ENCODE assay signal across 7 cellular contexts in genomic region chr1:225834417-225835329, GRCh38. TPM values are rescaled to one million over a fixed set of nuclear protein-coding genes. Genes with fewer than 3 reads are reported as not detected.
DNase-seq lines count a peak whose midpoint lies in the region; FAIRE-seq and TF ChIP-seq lines count a peak whose summit lies in the region.
"Had no signal": no experiment of that assay in that cellular context is flagged by ENCODE, and none has a peak within 500 bp of the region (broad histone marks: within the 10 kb centered on the region; RNA-seq: fewer than 3 reads in every experiment).

No MANE protein-coding gene starts in this region.

- no peak for TF ChIP-seq CTCF in GM13977 (IDR thresholded peaks at IDR 0.05; ENCODE audit: extremely low read depth, insufficient read depth, missing control alignments)

- in situ Hi-C loops in GM13977 (cut with MboI; ENCODE audit: low pct_unique_long_range_greater_than_20kb, low sequenced_read_pairs, unreplicated experiment), result no loop called here

- peak; percentile 67 for DNase-seq in COR-L47 (lab: John Stamatoyannopoulos, UW)
- DNase-seq in RPMI7951 (ENCODE audit: low read depth), result peak; percentile 35
- peak; percentile 7 for DNase-seq in middle frontal gyrus (ENCODE audit: extremely low spot score, low spot score)
- DNase-seq in GM13977 (ENCODE audit: low spot score), result no peak
- DNase-seq in activated CD4-positive, alpha-beta T cell treated with anti-CD3 and anti-CD28 coated beads, Interleukin-2, amount 50 U/mL, for 1 hour, result no peak
- DNase-seq in GM19239 (ENCODE audit: insufficient read length, low spot score), result no peak

- FAIRE-seq in GM19239 (lab: Jason Lieb, UNC), result no peak
- FAIRE-seq: islet of Langerhans had no signal

RNA-seq across cellular contexts. Expression of gene EPHX1, which starts 24.7 kb away (rescaled TPM):
- 25.0 and 25.5 TPM in 2 replicates for total RNA-seq in RPMI7951 (2014; rRNA removed; shearing (Covaris generic))

RNA-seq across cellular contexts. Expression of gene TMEM63A, which starts 47.5 kb away (rescaled TPM):
- 7.6 and 8.2 TPM in 2 replicates for total RNA-seq in RPMI7951 (2014; rRNA removed; shearing (Covaris generic))

RNA-seq across cellular contexts. Expression of gene LEFTY1, which starts 54.3 kb away (rescaled TPM):
- total RNA-seq in RPMI7951 (2014; rRNA removed; shearing (Covaris generic)), result not detected in 2 replicates

RNA-seq across cellular contexts. Expression of gene SRP9, which starts 57.0 kb away (rescaled TPM):
- total RNA-seq in RPMI7951 (2014; rRNA removed; shearing (Covaris generic)), result 513 and 555 TPM in 2 replicates

Comparison
In these comparisons a context has a peak if more than half of its experiments do, and no peak if none do; other contexts are left out.
1. DNase-seq: peak in COR-L47 (single experiment), RPMI7951 (single experiment) and middle frontal gyrus (single experiment); none in GM13977 (single experiment), activated CD4-positive, alpha-beta T cell treated with anti-CD3 and anti-CD28 coated beads, Interleukin-2, amount 50 U/mL, for 1 hour (single experiment) and GM19239 (single experiment).